14 cellular contexts compared by ENCODE assay signal in the genomic region with DNA sequence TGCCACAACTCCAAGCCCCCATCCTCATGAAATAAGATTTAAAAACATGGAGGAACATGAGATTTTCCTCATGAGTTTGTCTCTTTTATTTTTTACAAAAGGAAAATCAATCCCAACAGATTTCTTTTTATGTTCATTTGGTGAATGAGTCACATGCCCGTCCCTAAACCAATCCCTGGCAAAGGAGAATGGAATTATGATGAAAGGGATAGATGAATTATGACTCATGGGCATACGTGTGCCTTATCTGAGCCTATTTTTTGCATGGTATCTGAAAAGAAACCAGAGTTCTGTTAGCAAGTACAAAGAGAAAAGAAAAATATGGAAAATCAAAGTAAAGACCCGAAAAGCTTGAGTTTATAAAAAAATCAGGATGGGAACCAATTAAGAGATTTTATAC.
"Had no signal": no experiment of that assay in that cellular context is flagged by ENCODE, and none has a peak within 500 bp of the region (broad histone marks: within the 10 kb centered on the region; RNA-seq: fewer than 3 reads in every experiment).

No MANE protein-coding gene starts in this region.

- H3K27me3 ChIP-seq: right atrium auricular region, tibial artery, uterus had no signal

- H3K9me3 ChIP-seq: gastroesophageal sphincter, lower lobe of right lung, right atrium auricular region, tibial artery, uterus had no signal

- H3K9me3 Mint-ChIP-seq: activated T-helper 1 cell treated with anti-CD3 and anti-CD28 coated beads, Interleukin-12 subunit alpha, Interleukin-12 subunit beta, Interleukin-2, Interleukin-4 antibody, amounts not matched to agents 30 ng/mL and 10 ng/mL and 1 ng/mL, durations not matched to agents 14 hours and 24 hours and 36 hours; mesothelial cell of epicardium had no signal

- H3K4me3 ChIP-seq: gastroesophageal sphincter, lower lobe of right lung, right atrium auricular region, tibial artery, uterus had no signal

- H3K27ac Mint-ChIP-seq: activated naive CD8-positive, alpha-beta T cell treated with anti-CD3 and anti-CD28 coated beads for 36 hours; activated T-helper 1 cell treated with anti-CD3 and anti-CD28 coated beads, Interleukin-12 subunit alpha, Interleukin-12 subunit beta, Interleukin-2, Interleukin-4 antibody, amounts not matched to agents 30 ng/mL and 10 ng/mL and 1 ng/mL, durations not matched to agents 14 hours and 24 hours and 36 hours; mesothelial cell of epicardium; progenitor cell of endocrine pancreas had no signal

- H3K4me3 Mint-ChIP-seq: activated naive CD8-positive, alpha-beta T cell treated with anti-CD3 and anti-CD28 coated beads for 36 hours; activated T-helper 1 cell treated with anti-CD3 and anti-CD28 coated beads, Interleukin-12 subunit alpha, Interleukin-12 subunit beta, Interleukin-2, Interleukin-4 antibody, amounts not matched to agents 30 ng/mL and 10 ng/mL and 1 ng/mL, durations not matched to agents 14 hours and 24 hours and 36 hours; mesothelial cell of epicardium had no signal

- DNase-seq: activated CD4-positive, alpha-beta T cell treated with anti-CD3 and anti-CD28 coated beads for 4 hours; activated naive CD8-positive, alpha-beta T cell treated with anti-CD3 and anti-CD28 coated beads for 36 hours; amygdala; left colon; lower lobe of right lung; stimulated activated CD4-positive, alpha-beta T cell treated with anti-CD3 and anti-CD28 coated beads, Interleukin-2, amount 100 ng/mL, for 48 hours; stimulated activated naive CD4-positive, alpha-beta T cell; tibial artery; uterus had no signal

- H3K36me3 Mint-ChIP-seq: activated naive CD8-positive, alpha-beta T cell treated with anti-CD3 and anti-CD28 coated beads for 36 hours; mesothelial cell of epicardium had no signal

- ATAC-seq: gastroesophageal sphincter, left colon, lower lobe of right lung had no signal

- H3K36me3 ChIP-seq: gastroesophageal sphincter, lower lobe of right lung, right atrium auricular region, tibial artery, uterus had no signal

- H3K4me1 Mint-ChIP-seq: activated naive CD8-positive, alpha-beta T cell treated with anti-CD3 and anti-CD28 coated beads for 36 hours had no signal

- H3K27ac ChIP-seq: gastroesophageal sphincter, lower lobe of right lung, right atrium auricular region, tibial artery, uterus had no signal

- H3K4me1 ChIP-seq: gastroesophageal sphincter, lower lobe of right lung, right atrium auricular region, tibial artery, uterus had no signal
